ENCODE assay signal across 8 cellular contexts in the genomic region with DNA sequence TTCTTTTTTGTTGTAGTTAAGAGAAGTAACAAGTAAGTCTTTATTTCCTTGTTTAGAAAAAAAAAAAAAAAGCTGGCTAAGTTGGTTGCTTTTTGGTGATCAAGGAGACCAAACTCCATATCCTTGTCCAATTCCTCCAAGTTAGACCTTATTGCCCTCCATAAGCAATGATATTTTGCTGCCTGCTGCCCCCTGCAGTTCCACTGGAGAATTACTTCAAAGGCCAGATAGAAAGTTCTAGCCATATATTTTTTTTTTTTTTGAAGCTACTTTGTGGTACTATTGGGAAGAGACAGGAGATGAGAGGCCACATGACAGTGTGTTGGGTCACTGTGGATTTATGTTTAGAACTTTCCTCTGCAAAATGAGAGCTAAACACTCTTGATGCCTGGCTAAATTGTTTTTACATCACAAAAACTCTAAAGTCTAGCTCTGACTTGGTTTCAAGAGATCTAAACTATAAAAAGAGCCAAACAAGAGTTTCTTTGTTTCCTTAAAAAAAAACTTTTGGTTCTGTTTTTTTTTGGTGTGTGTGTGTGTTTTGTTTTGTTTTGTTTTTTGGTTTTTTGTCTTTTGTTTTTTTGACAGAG.
DNase-seq lines count a peak whose midpoint lies in the region; ATAC-seq, FAIRE-seq and TF ChIP-seq lines count a peak whose summit lies in the region.

No MANE protein-coding gene starts in this region.

- no peak overlapping the region for H3K9ac ChIP-seq in OCI-LY3 (ENCODE audit: low read length)

- TF ChIP-seq CTCF in AG04450 (IDR thresholded peaks at IDR 0.05; ENCODE audit: low read depth, low read length) (peak; percentile 76), OCI-LY3 (IDR thresholded peaks at IDR 0.05; ENCODE audit: low read depth, low read length) (peak; percentile 84)

- CTCF ChIA-PET in AG04450 (lab: Charles Lee): interaction anchor here (0.6 to 2.0 kb wide), 51 partner anchors 8 to 896 kb away, joined by 3 to 17 read pairs (median 4); a partner anchor contains a TSS

- H3K4me3 ChIP-seq in AG04450 (ENCODE audit: low read depth, low read length): no peak overlapping the region
- no peak overlapping the region for H3K4me3 ChIP-seq in OCI-LY3 (ENCODE audit: low read length)
- H3K4me3 ChIP-seq in right cardiac atrium (ENCODE audit: low read length): no peak overlapping the region

- no peak overlapping the region for H3K4me3 Mint-ChIP-seq in activated T-helper 2 cell treated with anti-CD3 and anti-CD28 coated beads, Interferon-gamma antibody, Interleukin-2, Interleukin-4, amounts not matched to agents 10 μg/mL and 5 μg/mL and 100 μg/mL, durations not matched to agents 14 hours and 24 hours and 36 hours (ENCODE audit: low read depth)

- H2AFZ ChIP-seq in OCI-LY3 (ENCODE audit: low read depth, low read length): no peak overlapping the region

- H3K36me3 Mint-ChIP-seq in activated T-helper 2 cell treated with anti-CD3 and anti-CD28 coated beads, Interferon-gamma antibody, Interleukin-2, Interleukin-4, amounts not matched to agents 10 μg/mL and 5 μg/mL and 100 μg/mL, durations not matched to agents 14 hours and 24 hours and 36 hours (ENCODE audit: low read depth): no peaks in the 10 kb centered on the region

- TF ChIP-seq POLR2A in GM12892 (IDR thresholded peaks at IDR 0.05; ENCODE audit: low read depth, low read length): no peak

- H3K27ac Mint-ChIP-seq in activated T-helper 2 cell treated with anti-CD3 and anti-CD28 coated beads, Interferon-gamma antibody, Interleukin-2, Interleukin-4, amounts not matched to agents 10 μg/mL and 5 μg/mL and 100 μg/mL, durations not matched to agents 14 hours and 24 hours and 36 hours: no peak overlapping the region

- H3K9me3 ChIP-seq in AG04450 (ENCODE audit: control insufficient read depth, insufficient read depth, low read length): no peaks in the 10 kb centered on the region
- no peaks in the 10 kb centered on the region for H3K9me3 ChIP-seq in OCI-LY3 (ENCODE audit: insufficient read depth, low read length)
- H3K9me3 ChIP-seq in right cardiac atrium (ENCODE audit: control insufficient read depth, low read length): no peaks in the 10 kb centered on the region

- ATAC-seq in right cardiac atrium (peak in 1 of 2 donors; percentile 24), HG03139 (IDR thresholded peaks at IDR 0.05; ENCODE audit: unreplicated experiment) (no peak)

- no peaks in the 10 kb centered on the region for H3K9me3 Mint-ChIP-seq in activated T-helper 2 cell treated with anti-CD3 and anti-CD28 coated beads, Interferon-gamma antibody, Interleukin-2, Interleukin-4, amounts not matched to agents 10 μg/mL and 5 μg/mL and 100 μg/mL, durations not matched to agents 14 hours and 24 hours and 36 hours

- H3K36me3 ChIP-seq in OCI-LY3 (replicated peaks; ENCODE audit: low read depth, low read length): no peaks in the 10 kb centered on the region

- no peaks in the 10 kb centered on the region for H3K27me3 Mint-ChIP-seq in activated T-helper 2 cell treated with anti-CD3 and anti-CD28 coated beads, Interferon-gamma antibody, Interleukin-2, Interleukin-4, amounts not matched to agents 10 μg/mL and 5 μg/mL and 100 μg/mL, durations not matched to agents 14 hours and 24 hours and 36 hours (ENCODE audit: low read depth)

- no peaks in the 10 kb centered on the region for H3K4me1 ChIP-seq in OCI-LY3 (ENCODE audit: low read length)
- peaks cover 2% of the 10 kb centered on the region for H3K4me1 ChIP-seq in right cardiac atrium (ENCODE audit: control insufficient read depth, insufficient read depth, low read length)

- no peak overlapping the region for H3K4me2 ChIP-seq in OCI-LY3 (ENCODE audit: low read length)

- no peaks in the 10 kb centered on the region for H4K20me1 ChIP-seq in OCI-LY3 (ENCODE audit: insufficient read depth, low read length)

- intact Hi-C loops in activated T-helper 2 cell treated with anti-CD3 and anti-CD28 coated beads, Interferon-gamma antibody, Interleukin-2, Interleukin-4, amounts not matched to agents 10 μg/mL and 5 μg/mL and 100 μg/mL, durations not matched to agents 14 hours and 24 hours and 36 hours (cut with micrococcal nuclease): no loop called here
- intact Hi-C loops in right cardiac atrium (cut with DNase I): no loop called here

- no peaks in the 10 kb centered on the region for H3K4me1 Mint-ChIP-seq in activated T-helper 2 cell treated with anti-CD3 and anti-CD28 coated beads, Interferon-gamma antibody, Interleukin-2, Interleukin-4, amounts not matched to agents 10 μg/mL and 5 μg/mL and 100 μg/mL, durations not matched to agents 14 hours and 24 hours and 36 hours (ENCODE audit: low read depth)

- DNase-seq in AG04450 (ENCODE audit: low read depth, low spot score): no peak
- DNase-seq in GM12892 (ENCODE audit: insufficient read length): no peak
- DNase-seq in activated T-helper 2 cell treated with anti-CD3 and anti-CD28 coated beads, Interferon-gamma antibody, Interleukin-2, Interleukin-4, amounts not matched to agents 10 μg/mL and 5 μg/mL and 100 μg/mL, durations not matched to agents 14 hours and 24 hours and 36 hours (ENCODE audit: low spot score): peak; percentile 33
- DNase-seq in right cardiac atrium: peak in 2 of 3 donors; percentile 44 to 60
- peak; percentile 35 for DNase-seq in stimulated activated CD4-positive, alpha-beta T cell treated with anti-CD3 and anti-CD28 coated beads, Interleukin-4, amount 100 ng/mL, for 1 hour
- no peak for DNase-seq in retina

- no peak overlapping the region for H3K27ac ChIP-seq in AG04450 (ENCODE audit: low read depth, low read length)
- no peak overlapping the region for H3K27ac ChIP-seq in OCI-LY3 (ENCODE audit: low read length)
- no peak overlapping the region for H3K27ac ChIP-seq in right cardiac atrium (ENCODE audit: low read length)

- H3K79me2 ChIP-seq in OCI-LY3 (ENCODE audit: low read length): no peaks in the 10 kb centered on the region

- FAIRE-seq in GM12892 (lab: Jason Lieb, UNC): peak; percentile 66

- POLR2A ChIA-PET in AG04450 (lab: Yijun Ruan, JAX): interaction anchor here (0.7 kb wide), 1 partner anchor 127 kb away, joined by 3 read pairs; no protein-coding TSS in a partner anchor

- no peaks in the 10 kb centered on the region for H3K27me3 ChIP-seq in AG04450 (ENCODE audit: control insufficient read depth, insufficient read depth, low read length)
- no peaks in the 10 kb centered on the region for H3K27me3 ChIP-seq in OCI-LY3 (ENCODE audit: low read depth, low read length)
- H3K27me3 ChIP-seq in right cardiac atrium (ENCODE audit: control insufficient read depth, insufficient read depth): no peaks in the 10 kb centered on the region

Comparison
In these comparisons a context has a peak if more than half of its experiments do, and no peak if none do; other contexts are left out.
1. DNase-seq: peak in activated T-helper 2 cell treated with anti-CD3 and anti-CD28 coated beads, Interferon-gamma antibody, Interleukin-2, Interleukin-4, amounts not matched to agents 10 μg/mL and 5 μg/mL and 100 μg/mL, durations not matched to agents 14 hours and 24 hours and 36 hours (single experiment), right cardiac atrium (2 of 3) and stimulated activated CD4-positive, alpha-beta T cell treated with anti-CD3 and anti-CD28 coated beads, Interleukin-4, amount 100 ng/mL, for 1 hour (single experiment); none in AG04450 (single experiment), GM12892 (single experiment) and retina (single experiment).